ENCODE assay signal across 1 cellular context in the genomic region with DNA sequence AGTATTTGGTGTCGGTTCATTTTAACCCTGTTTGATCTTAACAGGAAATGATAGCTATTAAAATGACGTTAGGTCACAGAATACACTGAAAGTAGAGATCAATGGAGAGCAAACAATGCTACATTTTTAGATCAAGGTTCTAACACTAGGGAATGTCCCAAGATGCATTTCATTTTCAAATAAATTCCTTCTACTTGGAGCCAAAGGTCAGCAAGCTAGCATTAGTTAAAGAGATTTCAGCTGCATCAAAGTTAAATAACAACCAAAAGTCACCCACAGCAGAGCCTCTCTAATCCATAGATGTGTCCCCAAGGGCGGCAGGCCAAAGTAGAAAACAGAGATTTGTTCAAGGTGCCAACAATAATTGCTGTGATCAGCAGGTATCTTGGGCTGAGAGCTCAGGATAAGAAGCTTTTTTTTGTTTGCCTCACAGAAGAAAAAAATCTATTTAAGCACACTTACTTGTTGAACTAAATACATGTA.
A peak's percentile ranks its signal among the peaks of the same experiment; 100 is the strongest.
TF ChIP-seq lines count a peak whose summit lies in the region.

No MANE protein-coding gene starts in this region.

TF ChIP-seq in HepG2, 621 proteins besides CTCF, POLR2A, EP300 and RAD21 (continued from another document and continues in another):
- TF ChIP-seq, protein P1, sequence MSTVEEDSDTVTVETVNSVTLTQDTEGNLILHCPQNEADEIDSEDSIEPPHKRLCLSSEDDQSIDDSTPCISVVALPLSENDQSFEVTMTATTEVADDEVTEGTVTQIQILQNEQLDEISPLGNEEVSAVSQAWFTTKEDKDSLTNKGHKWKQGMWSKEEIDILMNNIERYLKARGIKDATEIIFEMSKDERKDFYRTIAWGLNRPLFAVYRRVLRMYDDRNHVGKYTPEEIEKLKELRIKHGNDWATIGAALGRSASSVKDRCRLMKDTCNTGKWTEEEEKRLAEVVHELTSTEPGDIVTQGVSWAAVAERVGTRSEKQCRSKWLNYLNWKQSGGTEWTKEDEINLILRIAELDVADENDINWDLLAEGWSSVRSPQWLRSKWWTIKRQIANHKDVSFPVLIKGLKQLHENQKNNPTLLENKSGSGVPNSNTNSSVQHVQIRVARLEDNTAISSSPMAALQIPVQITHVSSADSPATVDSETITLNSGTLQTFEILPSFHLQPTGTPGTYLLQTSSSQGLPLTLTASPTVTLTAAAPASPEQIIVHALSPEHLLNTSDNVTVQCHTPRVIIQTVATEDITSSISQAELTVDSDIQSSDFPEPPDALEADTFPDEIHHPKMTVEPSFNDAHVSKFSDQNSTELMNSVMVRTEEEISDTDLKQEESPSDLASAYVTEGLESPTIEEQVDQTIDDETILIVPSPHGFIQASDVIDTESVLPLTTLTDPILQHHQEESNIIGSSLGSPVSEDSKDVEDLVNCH (CRISPR knock-in tag; IDR thresholded peaks at IDR 0.05): no peak
- TF ChIP-seq TAF1 (CRISPR knock-in tag; IDR thresholded peaks at IDR 0.05) (no peak), PAF1 (CRISPR knock-in tag; IDR thresholded peaks at IDR 0.05) (no peak), RCOR2 (CRISPR knock-in tag; IDR thresholded peaks at IDR 0.05) (peak; percentile 98), YY1 (IDR thresholded peaks at IDR 0.05; ENCODE audit: insufficient read depth, insufficient replicate concordance, low read depth, low read length) (no peak), KMT2A (CRISPR knock-in tag; IDR thresholded peaks at IDR 0.05) (no peak), MTA3 (CRISPR knock-in tag; IDR thresholded peaks at IDR 0.05) (no peak), POLR2AphosphoS2 (IDR thresholded peaks at IDR 0.05; ENCODE audit: low read depth, low read length) (no peak), ZBTB38 (CRISPR knock-in tag; IDR thresholded peaks at IDR 0.05) (no peak), ZNF3 (CRISPR knock-in tag; IDR thresholded peaks at IDR 0.05) (no peak), ZNF232 (CRISPR knock-in tag; IDR thresholded peaks at IDR 0.05; ENCODE audit: borderline replicate concordance) (peak; percentile 47; the same call in 1 of the 2 replicates), NR2F6 (IDR thresholded peaks at IDR 0.05) (peak; percentile 99), NR2F6 (CRISPR knock-in tag; IDR thresholded peaks at IDR 0.05) (peak; percentile 98), PITX1 (CRISPR knock-in tag; IDR thresholded peaks at IDR 0.05) (peak; percentile 99), MEIS1 (CRISPR knock-in tag; IDR thresholded peaks at IDR 0.05; ENCODE audit: borderline replicate concordance) (peak; percentile 83; the same call in 1 of the 2 replicates), KLF11 (CRISPR knock-in tag; IDR thresholded peaks at IDR 0.05) (peak; percentile 75; the same call in 1 of the 2 replicates), ZNF292 (CRISPR knock-in tag; IDR thresholded peaks at IDR 0.05; ENCODE audit: borderline replicate concordance, low read depth) (peak; percentile 65; the same call in 1 of the 2 replicates), ZNF605 (CRISPR knock-in tag; IDR thresholded peaks at IDR 0.05) (no peak), ZHX1 (CRISPR knock-in tag; IDR thresholded peaks at IDR 0.05; ENCODE audit: low read depth) (no peak; the same call in 1 of the 2 replicates), ONECUT2 (CRISPR knock-in tag; IDR thresholded peaks at IDR 0.05) (peak; percentile 98), KAT2B (IDR thresholded peaks at IDR 0.05; ENCODE audit: borderline replicate concordance, low read depth, low read length) (peak; percentile 59; the same call in 1 of the 2 replicates), ZBTB37 (CRISPR knock-in tag; IDR thresholded peaks at IDR 0.05) (no peak), RARG (CRISPR knock-in tag; IDR thresholded peaks at IDR 0.05; ENCODE audit: low read depth) (no peak), PRDM4 (CRISPR knock-in tag; IDR thresholded peaks at IDR 0.05; ENCODE audit: borderline replicate concordance) (no peak), ZNF790 (CRISPR knock-in tag; IDR thresholded peaks at IDR 0.05; ENCODE audit: borderline replicate concordance) (no peak), HOXA7 (CRISPR knock-in tag; IDR thresholded peaks at IDR 0.05) (no peak), ZNF12 (CRISPR knock-in tag; IDR thresholded peaks at IDR 0.05) (peak; percentile 89), ZNF24 (IDR thresholded peaks at IDR 0.05) (no peak; the same call in 1 of the 2 replicates), ZNF768 (CRISPR knock-in tag; IDR thresholded peaks at IDR 0.05) (no peak), ZNF570 (CRISPR knock-in tag; IDR thresholded peaks at IDR 0.05; ENCODE audit: borderline replicate concordance) (no peak; the same call in 1 of the 2 replicates), NR2F1 (CRISPR knock-in tag; IDR thresholded peaks at IDR 0.05) (peak; percentile 95 to 99)
- TF ChIP-seq, protein P2, sequence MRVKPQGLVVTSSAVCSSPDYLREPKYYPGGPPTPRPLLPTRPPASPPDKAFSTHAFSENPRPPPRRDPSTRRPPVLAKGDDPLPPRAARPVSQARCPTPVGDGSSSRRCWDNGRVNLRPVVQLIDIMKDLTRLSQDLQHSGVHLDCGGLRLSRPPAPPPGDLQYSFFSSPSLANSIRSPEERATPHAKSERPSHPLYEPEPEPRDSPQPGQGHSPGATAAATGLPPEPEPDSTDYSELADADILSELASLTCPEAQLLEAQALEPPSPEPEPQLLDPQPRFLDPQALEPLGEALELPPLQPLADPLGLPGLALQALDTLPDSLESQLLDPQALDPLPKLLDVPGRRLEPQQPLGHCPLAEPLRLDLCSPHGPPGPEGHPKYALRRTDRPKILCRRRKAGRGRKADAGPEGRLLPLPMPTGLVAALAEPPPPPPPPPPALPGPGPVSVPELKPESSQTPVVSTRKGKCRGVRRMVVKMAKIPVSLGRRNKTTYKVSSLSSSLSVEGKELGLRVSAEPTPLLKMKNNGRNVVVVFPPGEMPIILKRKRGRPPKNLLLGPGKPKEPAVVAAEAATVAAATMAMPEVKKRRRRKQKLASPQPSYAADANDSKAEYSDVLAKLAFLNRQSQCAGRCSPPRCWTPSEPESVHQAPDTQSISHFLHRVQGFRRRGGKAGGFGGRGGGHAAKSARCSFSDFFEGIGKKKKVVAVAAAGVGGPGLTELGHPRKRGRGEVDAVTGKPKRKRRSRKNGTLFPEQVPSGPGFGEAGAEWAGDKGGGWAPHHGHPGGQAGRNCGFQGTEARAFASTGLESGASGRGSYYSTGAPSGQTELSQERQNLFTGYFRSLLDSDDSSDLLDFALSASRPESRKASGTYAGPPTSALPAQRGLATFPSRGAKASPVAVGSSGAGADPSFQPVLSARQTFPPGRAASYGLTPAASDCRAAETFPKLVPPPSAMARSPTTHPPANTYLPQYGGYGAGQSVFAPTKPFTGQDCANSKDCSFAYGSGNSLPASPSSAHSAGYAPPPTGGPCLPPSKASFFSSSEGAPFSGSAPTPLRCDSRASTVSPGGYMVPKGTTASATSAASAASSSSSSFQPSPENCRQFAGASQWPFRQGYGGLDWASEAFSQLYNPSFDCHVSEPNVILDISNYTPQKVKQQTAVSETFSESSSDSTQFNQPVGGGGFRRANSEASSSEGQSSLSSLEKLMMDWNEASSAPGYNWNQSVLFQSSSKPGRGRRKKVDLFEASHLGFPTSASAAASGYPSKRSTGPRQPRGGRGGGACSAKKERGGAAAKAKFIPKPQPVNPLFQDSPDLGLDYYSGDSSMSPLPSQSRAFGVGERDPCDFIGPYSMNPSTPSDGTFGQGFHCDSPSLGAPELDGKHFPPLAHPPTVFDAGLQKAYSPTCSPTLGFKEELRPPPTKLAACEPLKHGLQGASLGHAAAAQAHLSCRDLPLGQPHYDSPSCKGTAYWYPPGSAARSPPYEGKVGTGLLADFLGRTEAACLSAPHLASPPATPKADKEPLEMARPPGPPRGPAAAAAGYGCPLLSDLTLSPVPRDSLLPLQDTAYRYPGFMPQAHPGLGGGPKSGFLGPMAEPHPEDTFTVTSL (CRISPR knock-in tag; IDR thresholded peaks at IDR 0.05; ENCODE audit: borderline replicate concordance): peak; percentile 99; the same call in 1 of the 2 replicates
- TF ChIP-seq, protein P3, sequence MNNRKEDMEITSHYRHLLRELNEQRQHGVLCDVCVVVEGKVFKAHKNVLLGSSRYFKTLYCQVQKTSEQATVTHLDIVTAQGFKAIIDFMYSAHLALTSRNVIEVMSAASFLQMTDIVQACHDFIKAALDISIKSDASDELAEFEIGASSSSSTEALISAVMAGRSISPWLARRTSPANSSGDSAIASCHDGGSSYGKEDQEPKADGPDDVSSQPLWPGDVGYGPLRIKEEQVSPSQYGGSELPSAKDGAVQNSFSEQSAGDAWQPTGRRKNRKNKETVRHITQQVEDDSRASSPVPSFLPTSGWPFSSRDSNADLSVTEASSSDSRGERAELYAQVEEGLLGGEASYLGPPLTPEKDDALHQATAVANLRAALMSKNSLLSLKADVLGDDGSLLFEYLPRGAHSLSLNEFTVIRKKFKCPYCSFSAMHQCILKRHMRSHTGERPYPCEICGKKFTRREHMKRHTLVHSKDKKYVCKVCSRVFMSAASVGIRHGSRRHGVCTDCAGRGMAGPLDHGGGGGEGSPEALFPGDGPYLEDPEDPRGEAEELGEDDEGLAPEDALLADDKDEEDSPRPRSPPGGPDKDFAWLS (CRISPR knock-in tag; IDR thresholded peaks at IDR 0.05; ENCODE audit: borderline replicate concordance): no peak
- TF ChIP-seq, protein P4, sequence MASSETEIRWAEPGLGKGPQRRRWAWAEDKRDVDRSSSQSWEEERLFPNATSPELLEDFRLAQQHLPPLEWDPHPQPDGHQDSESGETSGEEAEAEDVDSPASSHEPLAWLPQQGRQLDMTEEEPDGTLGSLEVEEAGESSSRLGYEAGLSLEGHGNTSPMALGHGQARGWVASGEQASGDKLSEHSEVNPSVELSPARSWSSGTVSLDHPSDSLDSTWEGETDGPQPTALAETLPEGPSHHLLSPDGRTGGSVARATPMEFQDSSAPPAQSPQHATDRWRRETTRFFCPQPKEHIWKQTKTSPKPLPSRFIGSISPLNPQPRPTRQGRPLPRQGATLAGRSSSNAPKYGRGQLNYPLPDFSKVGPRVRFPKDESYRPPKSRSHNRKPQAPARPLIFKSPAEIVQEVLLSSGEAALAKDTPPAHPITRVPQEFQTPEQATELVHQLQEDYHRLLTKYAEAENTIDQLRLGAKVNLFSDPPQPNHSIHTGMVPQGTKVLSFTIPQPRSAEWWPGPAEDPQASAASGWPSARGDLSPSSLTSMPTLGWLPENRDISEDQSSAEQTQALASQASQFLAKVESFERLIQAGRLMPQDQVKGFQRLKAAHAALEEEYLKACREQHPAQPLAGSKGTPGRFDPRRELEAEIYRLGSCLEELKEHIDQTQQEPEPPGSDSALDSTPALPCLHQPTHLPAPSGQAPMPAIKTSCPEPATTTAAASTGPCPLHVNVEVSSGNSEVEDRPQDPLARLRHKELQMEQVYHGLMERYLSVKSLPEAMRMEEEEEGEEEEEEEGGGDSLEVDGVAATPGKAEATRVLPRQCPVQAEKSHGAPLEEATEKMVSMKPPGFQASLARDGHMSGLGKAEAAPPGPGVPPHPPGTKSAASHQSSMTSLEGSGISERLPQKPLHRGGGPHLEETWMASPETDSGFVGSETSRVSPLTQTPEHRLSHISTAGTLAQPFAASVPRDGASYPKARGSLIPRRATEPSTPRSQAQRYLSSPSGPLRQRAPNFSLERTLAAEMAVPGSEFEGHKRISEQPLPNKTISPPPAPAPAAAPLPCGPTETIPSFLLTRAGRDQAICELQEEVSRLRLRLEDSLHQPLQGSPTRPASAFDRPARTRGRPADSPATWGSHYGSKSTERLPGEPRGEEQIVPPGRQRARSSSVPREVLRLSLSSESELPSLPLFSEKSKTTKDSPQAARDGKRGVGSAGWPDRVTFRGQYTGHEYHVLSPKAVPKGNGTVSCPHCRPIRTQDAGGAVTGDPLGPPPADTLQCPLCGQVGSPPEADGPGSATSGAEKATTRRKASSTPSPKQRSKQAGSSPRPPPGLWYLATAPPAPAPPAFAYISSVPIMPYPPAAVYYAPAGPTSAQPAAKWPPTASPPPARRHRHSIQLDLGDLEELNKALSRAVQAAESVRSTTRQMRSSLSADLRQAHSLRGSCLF (CRISPR knock-in tag; IDR thresholded peaks at IDR 0.05; ENCODE audit: borderline replicate concordance): no peak
